Comparison of ENCODE assay signal across 8 cellular contexts in genomic region chr3:155744091-155744625, GRCh38. TPM values are rescaled to one million over a fixed set of nuclear protein-coding genes. Genes with fewer than 3 reads are reported as not detected.
DNase-seq lines count a peak whose midpoint lies in the region; ATAC-seq and TF ChIP-seq lines count a peak whose summit lies in the region.

No MANE protein-coding gene starts in this region.

- peaks cover 26% of the 10 kb centered on the region for H3K4me1 ChIP-seq in BLaER1
- H3K4me1 ChIP-seq in heart left ventricle = peaks cover 0 to 29% (median 5%) of the 10 kb centered on the region in 12 donors

- H3K9ac ChIP-seq in BLaER1 = peak overlapping the region; percentile 72

- H4K20me1 ChIP-seq in BLaER1 = peaks cover 17% of the 10 kb centered on the region; the same call in 1 of the 2 replicates

- no peak overlapping the region for H3K27ac ChIP-seq in BLaER1
- no peak overlapping the region for H3K27ac ChIP-seq in heart left ventricle

- no peaks in the 10 kb centered on the region for H3K9me3 ChIP-seq in BLaER1
- no peaks in the 10 kb centered on the region for H3K9me3 ChIP-seq in heart left ventricle

- no peak for TF ChIP-seq CTCF in heart left ventricle (IDR thresholded peaks at IDR 0.05)

- DNase-seq in HT1080 (ENCODE audit: low read depth) (peak; percentile 65), heart left ventricle (peak; percentile 14 to 67 (median 39)), posterior cingulate gyrus (peak; percentile 31 to 92 (median 61))
- peak; percentile 43 for DNase-seq in activated naive CD4-positive, alpha-beta T cell treated with Interleukin-2 at 50 U/mL for 16 hours

- peak overlapping the region; percentile 92 for H3K4me2 ChIP-seq in BLaER1

- ATAC-seq in GM19463 (IDR thresholded peaks at IDR 0.05; ENCODE audit: unreplicated experiment) = peak; percentile 51
- peak; percentile 40 to 81 (median 72) for ATAC-seq in heart left ventricle
- no peak for ATAC-seq in HG03469 (IDR thresholded peaks at IDR 0.05; ENCODE audit: unreplicated experiment)

- peaks cover 55% of the 10 kb centered on the region for H3K27me3 ChIP-seq in BLaER1
- peaks cover 5 to 47% (median 18%) of the 10 kb centered on the region in 9 donors for H3K27me3 ChIP-seq in heart left ventricle

- H3K36me3 ChIP-seq in BLaER1 = no peaks in the 10 kb centered on the region
- H3K36me3 ChIP-seq in heart left ventricle = no peaks in the 10 kb centered on the region

- WGBS in heart left ventricle, 4 donors = 0 to 2% (median 1%) methylated on average over 24 to 46 of the region's 46 CpGs

- H3K4me3 ChIP-seq in BLaER1 = peak overlapping the region; percentile 75
- H3K4me3 ChIP-seq in heart left ventricle = peak overlapping the region; percentile 37 to 77 (median 62)

- intact Hi-C loops in heart left ventricle (cut with DNase I) = loop anchor here in 1 of 10 donors (10.0 kb wide), 1 partner anchor 131 kb away; the partner anchor contains the start of gene GMPS
- intact Hi-C loops in posterior cingulate gyrus (cut with DNase I) = no loop called here

- TF ChIP-seq POLR2A in heart left ventricle (IDR thresholded peaks at IDR 0.05) = no peak

TF ChIP-seq in PFSK-1, 5 proteins besides CTCF, POLR2A, EP300 and RAD21:
- TF ChIP-seq FOXP2 (optimal IDR thresholded peaks at IDR 0.05; ENCODE audit: borderline replicate concordance, extremely low read depth, extremely low read length, insufficient read depth) (peak; percentile 24), POLR2AphosphoS5 (IDR thresholded peaks at IDR 0.05; ENCODE audit: low read depth, low read length) (no peak; the same call in 1 of the 2 replicates), SIN3A (IDR thresholded peaks at IDR 0.05; ENCODE audit: borderline replicate concordance, insufficient read depth, low read length) (peak; percentile 55; the same call in 1 of the 2 replicates), REST (IDR thresholded peaks at IDR 0.05; ENCODE audit: insufficient read depth in 1 of 2, low read depth in 2 of 2, low read length in 2 of 2) (no peak), TAF1 (IDR thresholded peaks at IDR 0.05; ENCODE audit: borderline replicate concordance, insufficient read depth, low read length) (0 out of 2 replicates have a peak, but pooled peaks have one; percentile 31)

RNA-seq across cellular contexts. Expression of gene PLCH1, which starts 0.7 kb away (rescaled TPM):
- total RNA-seq in HT1080 (2014; rRNA removed; shearing (Covaris generic)) = 0.37 and 0.53 TPM in 2 replicates
- polyA plus RNA-seq in HT1080 (2015; cell fraction: cytosol; rRNA removed) = 0.42 and 0.58 TPM in 2 replicates
- 0.62 and 1.3 TPM in 2 replicates for polyA plus RNA-seq in HT1080 (2015; cell fraction: nucleus; rRNA removed)
- 0.30 TPM for polyA plus RNA-seq in PFSK-1 (2012; ENCODE audit: insufficient read length, low read depth)
- total RNA-seq in heart left ventricle = 1 to 10 TPM in 1 of 9 donors, under 1 TPM in 8; 0.09 to 2.7 (median 0.24) TPM
- polyA plus RNA-seq in heart left ventricle = under 1 TPM; 0.07 to 0.23 TPM
